In the genomic region with DNA sequence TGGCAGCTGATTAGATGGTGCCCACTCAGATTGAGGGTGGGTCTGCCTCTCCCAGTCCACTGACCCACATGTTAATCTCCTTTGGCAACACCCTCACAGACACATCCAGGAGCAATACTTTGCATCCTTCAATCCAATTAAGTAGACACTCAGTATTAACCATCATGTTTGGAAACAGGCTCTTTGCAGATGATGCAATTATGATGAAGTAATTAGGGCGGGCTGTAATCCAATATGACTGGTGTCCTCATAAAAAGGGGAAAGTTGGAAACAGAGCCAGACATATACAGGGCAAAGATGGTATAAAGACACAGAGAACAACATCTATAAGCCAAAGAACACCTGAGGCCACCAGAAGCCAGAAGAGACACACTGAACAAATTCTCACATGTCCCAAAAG, we compare ENCODE assay signal across 20 cellular contexts.
"Had no signal": no experiment of that assay in that cellular context is flagged by ENCODE, and none has a peak within 500 bp of the region (broad histone marks: within the 10 kb centered on the region; RNA-seq: fewer than 3 reads in every experiment).

No MANE protein-coding gene starts in this region.

- H3K9me3 ChIP-seq: colonic mucosa, gastrocnemius medialis, mucosa of descending colon, sigmoid colon, testis, tibial nerve, upper lobe of left lung had no signal

- DNase-seq: colonic mucosa; effector CD8-positive, alpha-beta T cell; endodermal cell; foreskin fibroblast; gastrocnemius medialis; head of caudate nucleus; mesenchymal stem cell; mucosa of descending colon; naive B cell; sigmoid colon; stimulated activated CD4-positive, alpha-beta T cell treated with anti-CD3 and anti-CD28 coated beads, Interleukin-2, amount 100 ng/mL, for 24 hours; stimulated activated CD4-positive, alpha-beta T cell treated with anti-CD3 and anti-CD28 coated beads, Interleukin-4, amount 100 ng/mL, for 24 hours; stimulated activated naive CD8-positive, alpha-beta T cell treated with anti-CD3 and anti-CD28 coated beads, Interleukin-15, Interleukin-2, amounts not matched to agents 100 U/mL and 50 U/mL, for 24 hours; substantia nigra; testis; upper lobe of left lung had no signal

- H3K4me1 ChIP-seq: colonic mucosa, gastrocnemius medialis, parathyroid adenoma, sigmoid colon, testis, tibial nerve, upper lobe of left lung had no signal

- H3K27ac ChIP-seq: colonic mucosa, epithelial cell of prostate, gastrocnemius medialis, parathyroid adenoma, sigmoid colon, testis, tibial nerve, upper lobe of left lung had no signal

- H3K36me3 ChIP-seq: colonic mucosa, gastrocnemius medialis, sigmoid colon, tibial nerve, upper lobe of left lung had no signal

- H3K27me3 ChIP-seq: colonic mucosa, gastrocnemius medialis, sigmoid colon, testis, tibial nerve, upper lobe of left lung had no signal

- H3K4me3 ChIP-seq: colonic mucosa, gastrocnemius medialis, lung, mucosa of descending colon, sigmoid colon, testis, tibial nerve, upper lobe of left lung had no signal
